Comparison of ENCODE assay signal across 8 cellular contexts in genomic region chr9:130128251-130128650, GRCh38. TPM values are rescaled to one million over a fixed set of nuclear protein-coding genes. Genes with fewer than 3 reads are reported as not detected.
DNase-seq lines count a peak whose midpoint lies in the region; ATAC-seq and TF ChIP-seq lines count a peak whose summit lies in the region.

No MANE protein-coding gene starts in this region.

- peak overlapping the region; percentile 53; the same call in 1 of the 2 replicates for H3K27ac Mint-ChIP-seq in WTC11

- peak; percentile 52 for ATAC-seq in GM18502 (IDR thresholded peaks at IDR 0.05; ENCODE audit: poor library complexity, unreplicated experiment)
- peak; percentile 43 for ATAC-seq in HG03135 (IDR thresholded peaks at IDR 0.05; ENCODE audit: unreplicated experiment)
- no peak for ATAC-seq in WTC11

- H3K9me3 Mint-ChIP-seq in WTC11 = no peaks in the 10 kb centered on the region

- no peak overlapping the region for H3K4me3 ChIP-seq in choroid plexus epithelial cell (ENCODE audit: low read depth, low read length)

- H3K27me3 Mint-ChIP-seq in WTC11 (ENCODE audit: low read depth) = no peaks in the 10 kb centered on the region

- CTCF ChIA-PET in WTC11 (lab: Charles Lee) = interaction anchor here (0.5 kb wide), 1 partner anchor 391 kb away, joined by 5 read pairs; no protein-coding TSS in a partner anchor

- DNase-seq in WTC11 (ENCODE audit: low spot score) (no peak), choroid plexus epithelial cell (ENCODE audit: low read depth) (peak; percentile 32), pons (ENCODE audit: low spot score) (peak; percentile 46), cerebellar nuclear complex (lab: John Stamatoyannopoulos, UW) (no peak), RPMI8226 (no peak), retina (no peak)

- H3K4me1 Mint-ChIP-seq in WTC11 = peaks cover 6% of the 10 kb centered on the region; the same call in 1 of the 2 replicates

- peaks cover 31% of the 10 kb centered on the region for H3K36me3 Mint-ChIP-seq in WTC11

- no peak overlapping the region for H3K4me3 Mint-ChIP-seq in WTC11

- POLR2A ChIA-PET in WTC11 (lab: Charles Lee) = no interaction called here

- TF ChIP-seq CTCF in WTC11 (IDR thresholded peaks at IDR 0.05) (no peak), choroid plexus epithelial cell (conservative IDR thresholded peaks at IDR 0.05; ENCODE audit: low read depth, low read length) (no peak)

TF ChIP-seq in WTC11, 78 proteins besides CTCF, POLR2A, EP300 and RAD21:
- TF ChIP-seq SMAD4 (CRISPR knock-in tag; IDR thresholded peaks at IDR 0.05) = no peak
- no peak for TF ChIP-seq E2F1 (CRISPR knock-in tag; IDR thresholded peaks at IDR 0.05)

RNA-seq across cellular contexts. Expression of gene NCS1, which starts 44.0 kb away (rescaled TPM):
- total RNA-seq in WTC11 (2021) = 31.8 to 32.6 TPM (median 32.4 TPM) in 3 replicates

Comparison
In these comparisons a context has a peak if more than half of its experiments do, and no peak if none do; other contexts are left out.
1. DNase-seq: peak in choroid plexus epithelial cell (single experiment) and pons (single experiment); none in WTC11 (single experiment), cerebellar nuclear complex (0 of 2), RPMI8226 (single experiment) and retina (single experiment).